Comparison of ENCODE assay signal across 18 cellular contexts in the genomic region with DNA sequence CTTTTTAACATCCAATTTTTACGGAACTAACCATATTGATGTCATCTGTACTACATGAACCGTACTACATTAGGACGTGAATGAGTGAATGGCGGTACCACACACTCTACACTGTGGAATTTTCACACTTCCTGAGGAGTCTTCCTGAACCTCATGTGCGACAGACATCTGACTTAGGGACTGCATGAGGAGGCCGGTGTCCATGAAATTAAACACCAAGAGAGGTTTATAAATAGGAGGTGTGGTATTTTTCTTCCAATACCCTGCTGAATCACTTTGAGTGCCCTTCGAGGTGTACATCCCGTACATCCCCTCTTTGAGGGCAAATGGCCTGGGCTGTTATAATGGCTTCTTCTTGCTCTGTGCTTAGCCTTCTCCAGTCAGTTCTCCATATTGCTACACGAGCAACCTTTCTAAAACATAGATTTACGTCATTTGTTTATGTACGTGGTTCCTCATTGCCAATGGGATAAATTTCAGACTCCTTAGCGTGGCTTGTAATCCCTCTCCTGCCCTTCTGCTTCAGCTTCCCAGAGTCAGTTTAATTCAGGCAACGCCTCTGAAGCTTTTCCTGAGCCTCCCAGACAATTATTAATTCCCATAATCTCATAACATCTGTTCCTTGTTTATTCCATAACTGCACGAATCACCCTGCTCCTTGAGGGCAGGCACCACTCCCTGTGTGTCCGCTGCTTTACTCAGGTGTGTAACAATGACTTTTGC. TPM values are rescaled to one million over a fixed set of nuclear protein-coding genes. Genes with fewer than 3 reads are reported as not detected.
A peak's percentile ranks its signal among the peaks of the same experiment; 100 is the strongest.
DNase-seq lines count a peak whose midpoint lies in the region; TF ChIP-seq lines count a peak whose summit lies in the region.
"Had no signal": no experiment of that assay in that cellular context is flagged by ENCODE, and none has a peak within 500 bp of the region (broad histone marks: within the 10 kb centered on the region; RNA-seq: fewer than 3 reads in every experiment).

No MANE protein-coding gene starts in this region.

- 78% methylated on average over 15 of the region's 15 CpGs for WGBS in esophagus muscularis mucosa

- H3K36me3 ChIP-seq in A673 (ENCODE audit: insufficient read depth, low read length, poor library complexity, severe bottlenecking) (no peaks in the 10 kb centered on the region), esophagus muscularis mucosa (no peaks in the 10 kb centered on the region)

- POLR2A ChIA-PET in A673 (lab: Charles Lee; ENCODE audit: low non-redundant PET): interaction anchor here (0.7 kb wide), 1 partner anchor 67 kb away, joined by 3 read pairs; a partner anchor contains a TSS

- H3K9me3 ChIP-seq in A673 (ENCODE audit: low read depth, low read length, poor library complexity, severe bottlenecking) (no peaks in the 10 kb centered on the region), esophagus muscularis mucosa (no peaks in the 10 kb centered on the region)

- no peaks in the 10 kb centered on the region for H3K9me3 Mint-ChIP-seq in nephron
- H3K9me3 Mint-ChIP-seq: CD4-positive, alpha-beta memory T cell had no signal

- H3K4me3 ChIP-seq in A673 (ENCODE audit: low read depth, low read length, poor library complexity, severe bottlenecking) (no peak overlapping the region), esophagus muscularis mucosa (no peak overlapping the region)

- H3K27me3 ChIP-seq in A673 (replicated peaks; ENCODE audit: insufficient read depth, low read depth, low read length, poor library complexity) (no peaks in the 10 kb centered on the region), esophagus muscularis mucosa (no peaks in the 10 kb centered on the region)

- H3K36me3 Mint-ChIP-seq in nephron (ENCODE audit: low read depth): no peaks in the 10 kb centered on the region

- TF ChIP-seq POLR2A in esophagus muscularis mucosa (IDR thresholded peaks at IDR 0.05; ENCODE audit: low read depth): no peak

- TF ChIP-seq CTCF in A673 (conservative IDR thresholded peaks at IDR 0.05; ENCODE audit: low read depth, low read length) (no peak), esophagus muscularis mucosa (IDR thresholded peaks at IDR 0.05) (no peak), nephron (IDR thresholded peaks at IDR 0.05; ENCODE audit: unreplicated experiment in 3 of 3) (no peak)

- CTCF ChIA-PET in A673 (lab: Charles Lee): no interaction called here

- no TSS peak for BruUV-seq in A673 (replicated peaks; lab: Mats Ljungman, UMichigan)

- no peak overlapping the region for H3K4me3 Mint-ChIP-seq in nephron
- H3K4me3 Mint-ChIP-seq: CD4-positive, alpha-beta memory T cell had no signal

- H3K27ac Mint-ChIP-seq in nephron: peak overlapping the region in 2 of 3 experiments; percentile 22 to 32
- H3K27ac Mint-ChIP-seq: CD4-positive, alpha-beta memory T cell had no signal

- H3K4me1 Mint-ChIP-seq in nephron: peaks cover 31% of the 10 kb centered on the region

- H3K27ac ChIP-seq in A673 (ENCODE audit: low read depth, low read length, poor library complexity, severe bottlenecking) (peak overlapping the region; percentile 16), esophagus muscularis mucosa (replicated peaks in 1 of 4) (peak overlapping the region; percentile 18 to 61 (median 42))

- peaks cover 13% of the 10 kb centered on the region for H3K4me1 ChIP-seq in A673 (ENCODE audit: insufficient read depth, low read length, poor library complexity, severe bottlenecking)
- H3K4me1 ChIP-seq in esophagus muscularis mucosa: peaks cover 7 to 42% (median 35%) of the 10 kb centered on the region in 4 donors

- TF ChIP-seq EP300 in esophagus muscularis mucosa (IDR thresholded peaks at IDR 0.05): no peak

- no peak for DNase-seq in A673 (ENCODE audit: low spot score)
- peak; percentile 85 to 93 for DNase-seq in NCI-H524 (lab: John Stamatoyannopoulos, UW)
- DNase-seq in esophagus muscularis mucosa (ENCODE audit: extremely low spot score): no peak
- no peak for DNase-seq in activated gamma-delta T cell (lab: John Stamatoyannopoulos, UW)
- DNase-seq in HuH-7 (ENCODE audit: low spot score): no peak
- no peak for DNase-seq in activated T-cell treated with anti-CD3 and anti-CD28 coated beads for 4 hours
- DNase-seq in activated naive CD4-positive, alpha-beta T cell treated with anti-CD3 and anti-CD28 coated beads, Interleukin-2, amount 50 U/mL, for 16 hours: no peak
- DNase-seq: 8988T; CD4-positive, alpha-beta memory T cell; DMS79 treated with DMSO at 0.1 percent for 48 hours; KG1; MV-4-11; NCI-H187 treated with DMSO at 0.1 percent for 48 hours; NCI-H345; NCI-H748 treated with DMSO at 0.1 percent for 48 hours; OCI-M1; Right ventricle myocardium superior had no signal

- intact Hi-C loops in A673 (cut with micrococcal nuclease; ENCODE audit: unreplicated experiment): no loop called here
- intact Hi-C loops in esophagus muscularis mucosa (cut with DNase I): no loop called here

- H3K27me3 Mint-ChIP-seq in nephron (ENCODE audit: low read depth): no peaks in the 10 kb centered on the region
- H3K27me3 Mint-ChIP-seq: CD4-positive, alpha-beta memory T cell had no signal

RNA-seq across cellular contexts. Expression of a gene that starts 9.4 kb away (rescaled TPM):
- 26.8 and 30.7 TPM in 2 replicates for total RNA-seq in A673 (2021)
- total RNA-seq in esophagus muscularis mucosa: 10 to 100 TPM; 23.3 to 37.1 (median 30.1) TPM

Comparison
In these comparisons a context has a peak if more than half of its experiments do, and no peak if none do; other contexts are left out.
1. DNase-seq: peak in NCI-H524 (2 of 2); none in A673 (single experiment), esophagus muscularis mucosa (single experiment), activated gamma-delta T cell (single experiment), HuH-7 (single experiment), activated T-cell treated with anti-CD3 and anti-CD28 coated beads for 4 hours (single experiment) and activated naive CD4-positive, alpha-beta T cell treated with anti-CD3 and anti-CD28 coated beads, Interleukin-2, amount 50 U/mL, for 16 hours (single experiment).